1 cellular context compared by ENCODE assay signal in the genomic region with DNA sequence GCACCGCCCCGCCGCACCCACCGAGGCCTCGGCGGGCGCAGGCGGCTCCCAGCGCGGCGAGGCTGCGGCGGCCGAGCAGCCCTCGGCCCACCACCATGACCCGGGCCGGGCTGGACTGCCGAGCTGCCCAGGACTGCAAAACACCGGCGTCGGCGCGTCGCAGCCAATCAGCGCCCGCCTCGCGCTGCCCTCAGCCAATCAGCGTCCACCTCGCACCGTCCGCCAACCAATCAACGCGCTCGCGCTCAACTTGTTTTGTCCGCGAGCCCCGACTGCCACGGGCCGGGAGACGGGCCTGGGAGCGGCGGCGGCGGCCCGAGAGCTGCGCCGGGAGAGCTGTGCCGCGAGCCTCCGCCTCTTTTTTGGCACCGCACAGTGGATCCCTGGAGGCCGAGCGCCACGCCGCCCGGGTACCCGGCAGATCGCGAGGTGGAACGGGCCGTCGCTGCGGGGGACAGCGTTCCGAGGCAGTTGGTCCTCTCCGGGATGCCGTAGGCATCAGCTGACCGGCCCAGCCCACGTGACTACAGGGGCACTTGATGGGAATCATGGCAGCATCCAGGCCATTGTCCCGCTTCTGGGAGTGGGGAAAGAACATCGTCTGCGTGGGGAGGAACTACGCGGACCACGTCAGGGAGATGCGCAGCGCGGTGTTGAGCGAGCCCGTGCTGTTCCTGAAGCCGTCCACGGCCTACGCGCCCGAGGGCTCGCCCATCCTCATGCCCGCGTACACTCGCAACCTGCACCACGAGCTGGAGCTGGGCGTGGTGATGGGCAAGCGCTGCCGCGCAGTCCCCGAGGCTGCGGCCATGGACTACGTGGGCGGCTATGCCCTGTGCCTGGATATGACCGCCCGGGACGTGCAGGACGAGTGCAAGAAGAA.
TF ChIP-seq lines count a peak whose summit lies in the region.

Gene FAHD1 (plus strand): TSS at position 516 of the 883 bp plus-strand sequence. CDS start 33 bp downstream, at position 549.
Gene HAGH (minus strand): TSS at position 135 of the 883 bp plus-strand sequence. CDS start 38 bp downstream, at position 97.

TF ChIP-seq in GM12878, 131 proteins besides CTCF, POLR2A, EP300 and RAD21 (continues in another document):
- peak; percentile 48; the same call in 1 of the 2 replicates for TF ChIP-seq CEBPZ (IDR thresholded peaks at IDR 0.05; ENCODE audit: low read depth, low read length)
- no peak for TF ChIP-seq YBX1 (IDR thresholded peaks at IDR 0.05)
- peak; percentile 93 for TF ChIP-seq ZNF207 (IDR thresholded peaks at IDR 0.05; ENCODE audit: borderline replicate concordance)
- no peak for TF ChIP-seq CBFB (IDR thresholded peaks at IDR 0.05; ENCODE audit: low read depth)
- peak; percentile 57 for TF ChIP-seq SIX5 (IDR thresholded peaks at IDR 0.05; ENCODE audit: low read depth, low read length, severe bottlenecking)
- TF ChIP-seq, protein P1, sequence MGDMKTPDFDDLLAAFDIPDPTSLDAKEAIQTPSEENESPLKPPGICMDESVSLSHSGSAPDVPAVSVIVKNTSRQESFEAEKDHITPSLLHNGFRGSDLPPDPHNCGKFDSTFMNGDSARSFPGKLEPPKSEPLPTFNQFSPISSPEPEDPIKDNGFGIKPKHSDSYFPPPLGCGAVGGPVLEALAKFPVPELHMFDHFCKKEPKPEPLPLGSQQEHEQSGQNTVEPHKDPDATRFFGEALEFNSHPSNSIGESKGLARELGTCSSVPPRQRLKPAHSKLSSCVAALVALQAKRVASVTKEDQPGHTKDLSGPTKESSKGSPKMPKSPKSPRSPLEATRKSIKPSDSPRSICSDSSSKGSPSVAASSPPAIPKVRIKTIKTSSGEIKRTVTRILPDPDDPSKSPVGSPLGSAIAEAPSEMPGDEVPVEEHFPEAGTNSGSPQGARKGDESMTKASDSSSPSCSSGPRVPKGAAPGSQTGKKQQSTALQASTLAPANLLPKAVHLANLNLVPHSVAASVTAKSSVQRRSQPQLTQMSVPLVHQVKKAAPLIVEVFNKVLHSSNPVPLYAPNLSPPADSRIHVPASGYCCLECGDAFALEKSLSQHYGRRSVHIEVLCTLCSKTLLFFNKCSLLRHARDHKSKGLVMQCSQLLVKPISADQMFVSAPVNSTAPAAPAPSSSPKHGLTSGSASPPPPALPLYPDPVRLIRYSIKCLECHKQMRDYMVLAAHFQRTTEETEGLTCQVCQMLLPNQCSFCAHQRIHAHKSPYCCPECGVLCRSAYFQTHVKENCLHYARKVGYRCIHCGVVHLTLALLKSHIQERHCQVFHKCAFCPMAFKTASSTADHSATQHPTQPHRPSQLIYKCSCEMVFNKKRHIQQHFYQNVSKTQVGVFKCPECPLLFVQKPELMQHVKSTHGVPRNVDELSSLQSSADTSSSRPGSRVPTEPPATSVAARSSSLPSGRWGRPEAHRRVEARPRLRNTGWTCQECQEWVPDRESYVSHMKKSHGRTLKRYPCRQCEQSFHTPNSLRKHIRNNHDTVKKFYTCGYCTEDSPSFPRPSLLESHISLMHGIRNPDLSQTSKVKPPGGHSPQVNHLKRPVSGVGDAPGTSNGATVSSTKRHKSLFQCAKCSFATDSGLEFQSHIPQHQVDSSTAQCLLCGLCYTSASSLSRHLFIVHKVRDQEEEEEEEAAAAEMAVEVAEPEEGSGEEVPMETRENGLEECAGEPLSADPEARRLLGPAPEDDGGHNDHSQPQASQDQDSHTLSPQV (IDR thresholded peaks at IDR 0.05): no peak
- TF ChIP-seq RFX5 (IDR thresholded peaks at IDR 0.05; ENCODE audit: low read depth, low read length): peak; percentile 89
- peak; percentile 92 for TF ChIP-seq NBN (IDR thresholded peaks at IDR 0.05)
- no peak for TF ChIP-seq CHD4 (IDR thresholded peaks at IDR 0.05)
- no peak for TF ChIP-seq KAT2A (conservative IDR thresholded peaks at IDR 0.05; ENCODE audit: control insufficient read depth, low read depth, low read length)
- no peak for TF ChIP-seq MTA2 (IDR thresholded peaks at IDR 0.05; ENCODE audit: low read depth)
- TF ChIP-seq RELB (IDR thresholded peaks at IDR 0.05; ENCODE audit: low read depth): peak; percentile 100
- TF ChIP-seq MXI1 (IDR thresholded peaks at IDR 0.05; ENCODE audit: low read depth, low read length): peak; percentile 85; the same call in 1 of the 2 replicates
- no peak for TF ChIP-seq SKIL (IDR thresholded peaks at IDR 0.05; ENCODE audit: low read depth, poor library complexity, severe bottlenecking)
- TF ChIP-seq, protein P2, sequence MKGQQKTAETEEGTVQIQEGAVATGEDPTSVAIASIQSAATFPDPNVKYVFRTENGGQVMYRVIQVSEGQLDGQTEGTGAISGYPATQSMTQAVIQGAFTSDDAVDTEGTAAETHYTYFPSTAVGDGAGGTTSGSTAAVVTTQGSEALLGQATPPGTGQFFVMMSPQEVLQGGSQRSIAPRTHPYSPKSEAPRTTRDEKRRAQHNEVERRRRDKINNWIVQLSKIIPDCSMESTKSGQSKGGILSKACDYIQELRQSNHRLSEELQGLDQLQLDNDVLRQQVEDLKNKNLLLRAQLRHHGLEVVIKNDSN (IDR thresholded peaks at IDR 0.05; ENCODE audit: borderline replicate concordance, extremely low read length, insufficient read depth, low read depth, low read length): peak; percentile 99
- peak; percentile 69; the same call in 1 of the 2 replicates for TF ChIP-seq TAF1 (IDR thresholded peaks at IDR 0.05; ENCODE audit: borderline replicate concordance, low read depth, low read length)
- TF ChIP-seq, protein P3, sequence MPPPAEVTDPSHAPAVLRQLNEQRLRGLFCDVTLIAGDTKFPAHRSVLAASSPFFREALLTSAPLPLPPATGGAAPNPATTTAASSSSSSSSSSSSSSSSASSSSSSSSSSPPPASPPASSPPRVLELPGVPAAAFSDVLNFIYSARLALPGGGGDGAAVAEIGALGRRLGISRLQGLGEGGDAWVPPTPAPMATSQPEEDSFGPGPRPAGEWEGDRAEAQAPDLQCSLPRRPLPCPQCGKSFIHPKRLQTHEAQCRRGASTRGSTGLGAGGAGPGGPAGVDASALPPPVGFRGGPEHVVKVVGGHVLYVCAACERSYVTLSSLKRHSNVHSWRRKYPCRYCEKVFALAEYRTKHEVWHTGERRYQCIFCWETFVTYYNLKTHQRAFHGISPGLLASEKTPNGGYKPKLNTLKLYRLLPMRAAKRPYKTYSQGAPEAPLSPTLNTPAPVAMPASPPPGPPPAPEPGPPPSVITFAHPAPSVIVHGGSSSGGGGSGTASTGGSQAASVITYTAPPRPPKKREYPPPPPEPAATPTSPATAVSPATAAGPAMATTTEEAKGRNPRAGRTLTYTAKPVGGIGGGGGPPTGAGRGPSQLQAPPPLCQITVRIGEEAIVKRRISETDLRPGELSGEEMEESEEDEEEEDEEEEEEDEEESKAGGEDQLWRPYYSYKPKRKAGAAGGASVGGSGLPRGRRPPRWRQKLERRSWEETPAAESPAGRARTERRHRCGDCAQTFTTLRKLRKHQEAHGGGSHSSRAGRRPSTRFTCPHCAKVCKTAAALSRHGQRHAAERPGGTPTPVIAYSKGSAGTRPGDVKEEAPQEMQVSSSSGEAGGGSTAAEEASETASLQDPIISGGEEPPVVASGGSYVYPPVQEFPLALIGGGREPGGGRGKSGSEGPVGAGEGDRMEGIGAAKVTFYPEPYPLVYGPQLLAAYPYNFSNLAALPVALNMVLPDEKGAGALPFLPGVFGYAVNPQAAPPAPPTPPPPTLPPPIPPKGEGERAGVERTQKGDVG (CRISPR knock-in tag; IDR thresholded peaks at IDR 0.05): no peak
- 0 out of 2 replicates have a peak, but pooled peaks have one; percentile 25 for TF ChIP-seq STAT1 (conservative IDR thresholded peaks at IDR 0.05)
- no peak for TF ChIP-seq MEF2A (IDR thresholded peaks at IDR 0.05; ENCODE audit: insufficient read depth, low read depth, low read length)
- TF ChIP-seq MTA3 (IDR thresholded peaks at IDR 0.05; ENCODE audit: borderline replicate concordance, low read length): no peak
- peak; percentile 77; the same call in 1 of the 2 replicates for TF ChIP-seq RB1 (IDR thresholded peaks at IDR 0.05; ENCODE audit: borderline replicate concordance)
- peak; percentile 99 for TF ChIP-seq RAD51 (IDR thresholded peaks at IDR 0.05)
- TF ChIP-seq, protein P4, sequence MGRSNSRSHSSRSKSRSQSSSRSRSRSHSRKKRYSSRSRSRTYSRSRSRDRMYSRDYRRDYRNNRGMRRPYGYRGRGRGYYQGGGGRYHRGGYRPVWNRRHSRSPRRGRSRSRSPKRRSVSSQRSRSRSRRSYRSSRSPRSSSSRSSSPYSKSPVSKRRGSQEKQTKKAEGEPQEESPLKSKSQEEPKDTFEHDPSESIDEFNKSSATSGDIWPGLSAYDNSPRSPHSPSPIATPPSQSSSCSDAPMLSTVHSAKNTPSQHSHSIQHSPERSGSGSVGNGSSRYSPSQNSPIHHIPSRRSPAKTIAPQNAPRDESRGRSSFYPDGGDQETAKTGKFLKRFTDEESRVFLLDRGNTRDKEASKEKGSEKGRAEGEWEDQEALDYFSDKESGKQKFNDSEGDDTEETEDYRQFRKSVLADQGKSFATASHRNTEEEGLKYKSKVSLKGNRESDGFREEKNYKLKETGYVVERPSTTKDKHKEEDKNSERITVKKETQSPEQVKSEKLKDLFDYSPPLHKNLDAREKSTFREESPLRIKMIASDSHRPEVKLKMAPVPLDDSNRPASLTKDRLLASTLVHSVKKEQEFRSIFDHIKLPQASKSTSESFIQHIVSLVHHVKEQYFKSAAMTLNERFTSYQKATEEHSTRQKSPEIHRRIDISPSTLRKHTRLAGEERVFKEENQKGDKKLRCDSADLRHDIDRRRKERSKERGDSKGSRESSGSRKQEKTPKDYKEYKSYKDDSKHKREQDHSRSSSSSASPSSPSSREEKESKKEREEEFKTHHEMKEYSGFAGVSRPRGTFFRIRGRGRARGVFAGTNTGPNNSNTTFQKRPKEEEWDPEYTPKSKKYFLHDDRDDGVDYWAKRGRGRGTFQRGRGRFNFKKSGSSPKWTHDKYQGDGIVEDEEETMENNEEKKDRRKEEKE (IDR thresholded peaks at IDR 0.05): no peak
- TF ChIP-seq SUZ12 (IDR thresholded peaks at IDR 0.05; ENCODE audit: unreplicated experiment): no peak
- no peak for TF ChIP-seq MEF2B (IDR thresholded peaks at IDR 0.05; ENCODE audit: partially characterized antibody, poor library complexity, severe bottlenecking)
- no peak for TF ChIP-seq SREBF2 (IDR thresholded peaks at IDR 0.05; ENCODE audit: low read length)
- TF ChIP-seq ASH2L (IDR thresholded peaks at IDR 0.05; ENCODE audit: borderline replicate concordance, low read depth): peak; percentile 46; the same call in 1 of the 2 replicates
- peak; percentile 23; the same call in 1 of the 2 replicates for TF ChIP-seq TBL1XR1 (IDR thresholded peaks at IDR 0.05; ENCODE audit: low read depth, low read length)
- TF ChIP-seq ZZZ3 (IDR thresholded peaks at IDR 0.05; ENCODE audit: control insufficient read depth, insufficient read length, low read depth): no peak
- peak; percentile 67 for TF ChIP-seq CHD2 (IDR thresholded peaks at IDR 0.05; ENCODE audit: borderline replicate concordance, low read depth, low read length)
- TF ChIP-seq EGR1 (IDR thresholded peaks at IDR 0.05; ENCODE audit: borderline replicate concordance in 1 of 2, low read depth in 2 of 2, low read length in 2 of 2): peak; percentile 36 to 67; a peak in 2 of 3 replicates
- no peak for TF ChIP-seq SREBF1 (IDR thresholded peaks at IDR 0.05; ENCODE audit: low read length)
- no peak for TF ChIP-seq ZNF274 (IDR thresholded peaks at IDR 0.05; ENCODE audit: insufficient read depth, insufficient read length)
- TF ChIP-seq MYC (IDR thresholded peaks at IDR 0.05; ENCODE audit: insufficient read depth, insufficient read length, insufficient replicate concordance, low read length, severe bottlenecking): peak; percentile 85
- no peak for TF ChIP-seq SUPT20H (IDR thresholded peaks at IDR 0.05; ENCODE audit: borderline replicate concordance, control insufficient read depth, low read depth, low read length)
- peak; percentile 83 for TF ChIP-seq HCFC1 (IDR thresholded peaks at IDR 0.05; ENCODE audit: low read length)
- no peak for TF ChIP-seq PML (IDR thresholded peaks at IDR 0.05; ENCODE audit: low read length)
